30 cellular contexts compared by ENCODE assay signal in genomic region chr16:58094791-58095574, GRCh38. TPM values are rescaled to one million over a fixed set of nuclear protein-coding genes. Genes with fewer than 3 reads are reported as not detected.
DNase-seq lines count a peak whose midpoint lies in the region; ATAC-seq, FAIRE-seq and TF ChIP-seq lines count a peak whose summit lies in the region.
"Had no signal": no experiment of that assay in that cellular context is flagged by ENCODE, and none has a peak within 500 bp of the region (broad histone marks: within the 10 kb centered on the region; RNA-seq: fewer than 3 reads in every experiment).

No MANE protein-coding gene starts in this region.

- H3K9me2 ChIP-seq in Loucy (replicated peaks; ENCODE audit: low read depth, low read length) = no peaks in the 10 kb centered on the region

- H3K4me1 Mint-ChIP-seq in activated naive CD4-positive, alpha-beta T cell treated with anti-CD3 and anti-CD28 coated beads, Interleukin-2, amount 10 ng/mL, durations not matched to agents 7 days and 5 days = peaks cover 9% of the 10 kb centered on the region

- BruUV-seq in K562 (replicated peaks; lab: Mats Ljungman, UMichigan) = no TSS peak

- H3K27ac ChIP-seq in K562 (ENCODE audit: extremely low read depth, low read depth, low read length) (no peak overlapping the region), RWPE1 (no peak overlapping the region)
- H3K27ac ChIP-seq: gastrocnemius medialis, hepatocyte, ovary, Peyer's patch, thoracic aorta, uterus had no signal

- POLR2A ChIA-PET in K562 (lab: Yijun Ruan, JAX) = interaction anchor here (1.0 kb wide), 1 partner anchor 12 kb away, joined by 3 read pairs; no protein-coding TSS in a partner anchor
- POLR2A ChIA-PET in RWPE1 (lab: Yijun Ruan, JAX; ENCODE audit: low non-redundant PET) = no interaction called here

- no peak for TF ChIP-seq EP300 in K562 (IDR thresholded peaks at IDR 0.05; ENCODE audit: low read length)

- H3K27me3 ChIP-seq in Loucy (ENCODE audit: insufficient read depth, low read length, poor library complexity, severe bottlenecking) (no peaks in the 10 kb centered on the region), K562 (ENCODE audit: control insufficient read depth in 2 of 2, insufficient read depth in 2 of 2, low read length in 2 of 2) (peaks cover 6 to 13% of the 10 kb centered on the region in 2 experiments; a peak in 3 of 5 replicates)
- H3K27me3 ChIP-seq: hepatocyte, ovary, Peyer's patch, uterus had no signal

- WGBS in K562 (ENCODE audit: insufficient coverage, low coverage, missing lambda C conversion rate) = 21% methylated on average over 15 of the region's 15 CpGs

- FAIRE-seq in K562 (lab: Jason Lieb, UNC) = no peak

- H3K36me3 ChIP-seq in Loucy (ENCODE audit: insufficient read depth, low read length) = no peaks in the 10 kb centered on the region
- H3K36me3 ChIP-seq in K562 (ENCODE audit: control insufficient read depth, insufficient read depth, low read length) = no peaks in the 10 kb centered on the region
- H3K36me3 ChIP-seq: gastrocnemius medialis, ovary, Peyer's patch, thoracic aorta, uterus had no signal

- H3F3A ChIP-seq in Loucy (ENCODE audit: low read depth) = no peaks in the 10 kb centered on the region

- H3K9me3 Mint-ChIP-seq in activated naive CD4-positive, alpha-beta T cell treated with anti-CD3 and anti-CD28 coated beads, Interleukin-2, amount 10 ng/mL, durations not matched to agents 7 days and 5 days = no peaks in the 10 kb centered on the region
- H3K9me3 Mint-ChIP-seq: activated CD4-positive, alpha-beta T cell treated with anti-CD3 and anti-CD28 coated beads, Interleukin-2, amount 10 ng/mL, durations not matched to agents 7 days and 5 days; activated naive CD4-positive, alpha-beta T cell treated with anti-CD3 and anti-CD28 coated beads for 36 hours; CD8-positive, alpha-beta memory T cell; memory B cell; nephron progenitor cell; stimulated activated naive CD8-positive, alpha-beta T cell treated with anti-CD3 and anti-CD28 coated beads, Interleukin-15, Interleukin-2, amounts not matched to agents 100 ng/mL and 50 ng/mL, for 24 hours had no signal

- peak overlapping the region; percentile 14 for H3K4me2 ChIP-seq in Loucy (ENCODE audit: low read depth, low read length, poor library complexity, severe bottlenecking)
- no peak overlapping the region for H3K4me2 ChIP-seq in K562 (ENCODE audit: insufficient read depth, low read length)
- H3K4me2 ChIP-seq: hepatocyte had no signal

- intact Hi-C loops in K562 (cut with micrococcal nuclease) (loop anchor here (10.0 kb wide), 1 partner anchor 520 kb away; no protein-coding TSS in a partner anchor), posterior vena cava (cut with DNase I) (no loop called here)

- H4K20me1 ChIP-seq in Loucy (ENCODE audit: insufficient read depth, low read length, poor library complexity, severe bottlenecking) (no peaks in the 10 kb centered on the region), K562 (replicated peaks; ENCODE audit: control insufficient read depth, insufficient read depth, low read length) (peaks cover 3% of the 10 kb centered on the region; the same call in 1 of the 2 replicates)

- no peak for TF ChIP-seq POLR2A in K562 (conservative IDR thresholded peaks at IDR 0.05)

- DNase-seq in activated naive CD4-positive, alpha-beta T cell treated with anti-CD3 and anti-CD28 coated beads, Interleukin-2, amount 10 ng/mL, durations not matched to agents 7 days and 5 days = peak; percentile 38
- DNase-seq in activated naive CD4-positive, alpha-beta T cell treated with Interleukin-2 at 50 U/mL for 16 hours = no peak
- DNase-seq in K562 (ENCODE audit: extremely low read depth in 1 of 4, low spot score in 3 of 4) (peak in 1 of 4 experiments; percentile 29), posterior vena cava (ENCODE audit: low spot score) (peak; percentile 70), NCI-H146 treated with DMSO at 0.1 percent for 48 hours (lab: John Stamatoyannopoulos, UW; ENCODE audit: unreplicated experiment) (no peak), foreskin fibroblast (no peak), RWPE1 (ENCODE audit: low spot score) (no peak)
- DNase-seq: activated CD4-positive, alpha-beta T cell treated with anti-CD3 and anti-CD28 coated beads, Interleukin-2, amount 10 ng/mL, durations not matched to agents 7 days and 5 days; activated CD8-positive, alpha-beta memory T cell treated with anti-CD3 and anti-CD28 coated beads, Interleukin-2, amount 50 U/mL, for 4 hours; activated naive CD4-positive, alpha-beta T cell treated with anti-CD3 and anti-CD28 coated beads for 36 hours; amniotic stem cell; CD8-positive, alpha-beta memory T cell; cerebellar nuclear complex; gastrocnemius medialis; HCEC 1CT; left cardiac atrium; NCI-H1436 treated with DMSO at 0.1 percent for 48 hours; NCI-H226; NCI-H526 treated with DMSO at 0.1 percent for 48 hours; nephron progenitor cell; ovary; Peyer's patch; SIG-M5; uterus had no signal

- TF ChIP-seq RAD21 in K562 (CRISPR knock-in tag; conservative IDR thresholded peaks at IDR 0.05 in 1 of 2, IDR thresholded peaks at IDR 0.05 in 1 of 2) = no peak

- TF ChIP-seq CTCF in Loucy (conservative IDR thresholded peaks at IDR 0.05; ENCODE audit: low read length) (no peak), K562 (IDR thresholded peaks at IDR 0.05 in 2 of 3, conservative IDR thresholded peaks at IDR 0.05 in 1 of 3; ENCODE audit: insufficient read depth in 2 of 3, low read depth in 1 of 3, low read length in 3 of 3) (no peak), foreskin fibroblast (IDR thresholded peaks at IDR 0.05; ENCODE audit: low read depth, low read length) (no peak), RWPE1 (conservative IDR thresholded peaks at IDR 0.05; ENCODE audit: low read depth) (no peak)

- peaks cover 23% of the 10 kb centered on the region for H3K27me3 Mint-ChIP-seq in activated naive CD4-positive, alpha-beta T cell treated with anti-CD3 and anti-CD28 coated beads, Interleukin-2, amount 10 ng/mL, durations not matched to agents 7 days and 5 days
- H3K27me3 Mint-ChIP-seq: activated CD4-positive, alpha-beta T cell treated with anti-CD3 and anti-CD28 coated beads, Interleukin-2, amount 10 ng/mL, durations not matched to agents 7 days and 5 days; stimulated activated naive CD8-positive, alpha-beta T cell treated with anti-CD3 and anti-CD28 coated beads, Interleukin-15, Interleukin-2, amounts not matched to agents 100 ng/mL and 50 ng/mL, for 24 hours had no signal

- H3K4me3 ChIP-seq in Loucy (ENCODE audit: low read length, poor library complexity, severe bottlenecking) (no peak overlapping the region), K562 (no peak overlapping the region), foreskin fibroblast (ENCODE audit: low read depth in 1 of 2, low read length in 2 of 2) (no peak overlapping the region)
- H3K4me3 ChIP-seq: gastrocnemius medialis, hepatocyte, ovary, Peyer's patch, thoracic aorta, uterus had no signal

- H3K9me1 ChIP-seq in K562 (ENCODE audit: control insufficient read depth, insufficient read depth, low read length) = no peaks in the 10 kb centered on the region

- H3K79me2 ChIP-seq in Loucy (ENCODE audit: insufficient read depth, low read length) = no peaks in the 10 kb centered on the region
- no peaks in the 10 kb centered on the region for H3K79me2 ChIP-seq in K562 (ENCODE audit: control insufficient read depth, insufficient read depth, low read length)
- H3K79me2 ChIP-seq: hepatocyte had no signal

- CTCF ChIA-PET in activated naive CD4-positive, alpha-beta T cell treated with anti-CD3 and anti-CD28 coated beads, Interleukin-2, amount 10 ng/mL, durations not matched to agents 7 days and 5 days (lab: Charles Lee) = no interaction called here
- CTCF ChIA-PET in K562 (lab: Yijun Ruan, JAX; ENCODE audit: low intra/inter-chr PET ratio) = no interaction called here
- CTCF ChIA-PET in RWPE1 (lab: Yijun Ruan, JAX) = no interaction called here

- 0 out of 2 replicates have a peak overlapping the region, but pooled peaks have one; percentile 36 for H2AFZ ChIP-seq in Loucy (ENCODE audit: low read length)
- peak overlapping the region; percentile 28 for H2AFZ ChIP-seq in K562 (ENCODE audit: low read depth, low read length)
- H2AFZ ChIP-seq: hepatocyte had no signal

- 0 out of 3 replicates have a peak, but pooled peaks have one; percentile 24 for ATAC-seq in K562
- ATAC-seq: gastrocnemius medialis, left cardiac atrium had no signal

- H3K9me3 ChIP-seq in Loucy (ENCODE audit: insufficient read depth, low read depth, low read length) = no peaks in the 10 kb centered on the region
- H3K9me3 ChIP-seq in K562 (replicated peaks; ENCODE audit: control insufficient read depth, insufficient read depth, low read depth, low read length) = no peaks in the 10 kb centered on the region
- H3K9me3 ChIP-seq: gastrocnemius medialis, ovary, Peyer's patch, thoracic aorta, uterus had no signal

- H3K4me3 Mint-ChIP-seq in activated naive CD4-positive, alpha-beta T cell treated with anti-CD3 and anti-CD28 coated beads, Interleukin-2, amount 10 ng/mL, durations not matched to agents 7 days and 5 days = no peak overlapping the region
- H3K4me3 Mint-ChIP-seq: activated CD4-positive, alpha-beta T cell treated with anti-CD3 and anti-CD28 coated beads, Interleukin-2, amount 10 ng/mL, durations not matched to agents 7 days and 5 days; activated naive CD4-positive, alpha-beta T cell treated with anti-CD3 and anti-CD28 coated beads for 36 hours; brain; CD8-positive, alpha-beta memory T cell; memory B cell; nephron progenitor cell; stimulated activated naive CD8-positive, alpha-beta T cell treated with anti-CD3 and anti-CD28 coated beads, Interleukin-15, Interleukin-2, amounts not matched to agents 100 ng/mL and 50 ng/mL, for 24 hours had no signal

- no peak overlapping the region for H3K27ac Mint-ChIP-seq in activated naive CD4-positive, alpha-beta T cell treated with anti-CD3 and anti-CD28 coated beads, Interleukin-2, amount 10 ng/mL, durations not matched to agents 7 days and 5 days
- H3K27ac Mint-ChIP-seq: activated CD4-positive, alpha-beta T cell treated with anti-CD3 and anti-CD28 coated beads, Interleukin-2, amount 10 ng/mL, durations not matched to agents 7 days and 5 days; activated naive CD4-positive, alpha-beta T cell treated with anti-CD3 and anti-CD28 coated beads for 36 hours; CD8-positive, alpha-beta memory T cell; memory B cell; nephron progenitor cell; stimulated activated naive CD8-positive, alpha-beta T cell treated with anti-CD3 and anti-CD28 coated beads, Interleukin-15, Interleukin-2, amounts not matched to agents 100 ng/mL and 50 ng/mL, for 24 hours had no signal

- in situ Hi-C loops in K562 (cut with MboI) = loop anchor here (10.0 kb wide), 1 partner anchor 200 kb away; no protein-coding TSS in a partner anchor

- peak overlapping the region; percentile 42 for H3K9ac ChIP-seq in Loucy (ENCODE audit: low read depth, low read length, poor library complexity, severe bottlenecking)
- H3K9ac ChIP-seq in K562 (ENCODE audit: insufficient read depth in 1 of 2, low read depth in 2 of 2, low read length in 2 of 2) = no peak overlapping the region

- H3K4me1 ChIP-seq in Loucy (ENCODE audit: insufficient read depth, low read length, poor library complexity, severe bottlenecking) (peaks cover 25% of the 10 kb centered on the region), K562 (replicated peaks in 1 of 2; ENCODE audit: control insufficient read depth in 2 of 2, insufficient read depth in 2 of 2, low read length in 2 of 2) (peaks cover 0 to 7% of the 10 kb centered on the region in 2 experiments; a peak in 2 of 5 replicates)
- H3K4me1 ChIP-seq: gastrocnemius medialis, Peyer's patch, uterus had no signal

- H3K36me3 Mint-ChIP-seq in activated naive CD4-positive, alpha-beta T cell treated with anti-CD3 and anti-CD28 coated beads, Interleukin-2, amount 10 ng/mL, durations not matched to agents 7 days and 5 days = no peaks in the 10 kb centered on the region
- H3K36me3 Mint-ChIP-seq: brain; CD8-positive, alpha-beta memory T cell; memory B cell had no signal

RNA-seq across cellular contexts. Expression of gene CFAP20, which starts 34.2 kb away (rescaled TPM):
- 60.4 and 84.1 TPM in 2 replicates for total RNA-seq in K562 (2011; cell fraction: chromatin; rRNA removed; ENCODE audit: low replicate concordance)
- 47.2 and 54.3 TPM in 2 replicates for total RNA-seq in K562 (2011; cell fraction: nucleolus; rRNA removed)
- 53.7 and 61.0 TPM in 2 replicates for total RNA-seq in K562 (2011; cell fraction: nucleoplasm; rRNA removed)
- total RNA-seq in K562 (2014; rRNA removed) (75.5 and 77.8 TPM in 2 replicates), K562 (2014; rRNA removed; fragmentation: Illumina TruSeq; extraction: Trizol) (66.2 and 69.2 TPM in 2 replicates), K562 (2015; rRNA removed; fragmentation: Illumina TruSeq; extraction: Trizol) (79.1 and 90.5 TPM in 2 replicates), K562 (2021) (55.2 and 56.5 TPM in 2 replicates), posterior vena cava (10 to 100 TPM; 14.5 to 15.3 TPM)
- polyA plus RNA-seq in K562 (2011; rRNA removed) (75.3 and 76.3 TPM in 2 replicates), K562 (2014; fragmentation: Illumina TruSeq; extraction: Trizol) (74.4 and 79.1 TPM in 2 replicates), K562 (2014; fragmentation: Nextera tagmentation; extraction: Ambion mirVana) (10 to 100 TPM; 20.5 to 30.4 TPM), K562 (2014; rRNA removed) (84.5 and 90.0 TPM in 2 replicates)
- 80.3 and 88.1 TPM in 2 replicates for polyA plus RNA-seq in K562 (2011; cell fraction: cytosol; rRNA removed)
- 73.5 and 86.5 TPM in 2 replicates for polyA plus RNA-seq in K562 (2011; cell fraction: nucleus; rRNA removed)
- polyA plus RNA-seq in K562 (2012) = 58.5 and 70.9 TPM in 2 replicates
- 68.0 and 92.8 TPM in 2 replicates for polyA minus RNA-seq in K562 (2011; rRNA and poly(A)+ RNA removed)
- 50.4 and 54.9 TPM in 2 replicates for polyA minus RNA-seq in K562 (2011; cell fraction: cytosol; rRNA and poly(A)+ RNA removed)
- polyA minus RNA-seq in K562 (2011; cell fraction: nucleus; rRNA and poly(A)+ RNA removed) = 23.3 and 44.5 TPM in 2 replicates

Comparison
In these comparisons a context has a peak if more than half of its experiments do, and no peak if none do; other contexts are left out.
1. DNase-seq: peak in activated naive CD4-positive, alpha-beta T cell treated with anti-CD3 and anti-CD28 coated beads, Interleukin-2, amount 10 ng/mL, durations not matched to agents 7 days and 5 days (single experiment) and posterior vena cava (single experiment); none in activated naive CD4-positive, alpha-beta T cell treated with Interleukin-2 at 50 U/mL for 16 hours (single experiment), NCI-H146 treated with DMSO at 0.1 percent for 48 hours (single experiment), foreskin fibroblast (0 of 2) and RWPE1 (single experiment).